Comparison of ENCODE assay signal across 7 cellular contexts in genomic region chr3:119497824-119498187, GRCh38. TPM values are rescaled to one million over a fixed set of nuclear protein-coding genes. Genes with fewer than 3 reads are reported as not detected.
A peak's percentile ranks its signal among the peaks of the same experiment; 100 is the strongest.
DNase-seq lines count a peak whose midpoint lies in the region; ATAC-seq and TF ChIP-seq lines count a peak whose summit lies in the region.

No MANE protein-coding gene starts in this region.

- H3K27ac ChIP-seq in parathyroid adenoma = peak overlapping the region; percentile 80

- H3K4me3 ChIP-seq in parathyroid adenoma (ENCODE audit: low read depth, low read length) = peak overlapping the region; percentile 98

- peaks cover 9% of the 10 kb centered on the region for H3K4me1 ChIP-seq in parathyroid adenoma

- peak overlapping the region; percentile 71 for H2AFZ ChIP-seq in parathyroid adenoma

- H3K27me3 Mint-ChIP-seq in activated CD8-positive, alpha-beta T cell treated with anti-CD3 and anti-CD28 coated beads for 36 hours = no peaks in the 10 kb centered on the region

- peaks cover 23% of the 10 kb centered on the region for H3K36me3 Mint-ChIP-seq in activated CD8-positive, alpha-beta T cell treated with anti-CD3 and anti-CD28 coated beads for 36 hours (ENCODE audit: low read depth)

- H3K79me2 ChIP-seq in parathyroid adenoma = peaks cover 9% of the 10 kb centered on the region

- H3K9ac ChIP-seq in parathyroid adenoma = no peak overlapping the region

- TF ChIP-seq CTCF in activated CD8-positive, alpha-beta T cell treated with anti-CD3 and anti-CD28 coated beads for 36 hours (IDR thresholded peaks at IDR 0.05) = no peak
- TF ChIP-seq CTCF in parathyroid adenoma (IDR thresholded peaks at IDR 0.05) = no peak

- H3K4me1 Mint-ChIP-seq in activated CD8-positive, alpha-beta T cell treated with anti-CD3 and anti-CD28 coated beads for 36 hours (ENCODE audit: low read depth) = peaks cover 43% of the 10 kb centered on the region

- peak overlapping the region; percentile 75 for H3K4me2 ChIP-seq in parathyroid adenoma (ENCODE audit: low read length)

- peak overlapping the region; percentile 99 for H3K4me3 Mint-ChIP-seq in activated CD8-positive, alpha-beta T cell treated with anti-CD3 and anti-CD28 coated beads for 36 hours

- ATAC-seq in HG03139 (IDR thresholded peaks at IDR 0.05; ENCODE audit: unreplicated experiment) = peak; percentile 7
- ATAC-seq in activated CD8-positive, alpha-beta T cell treated with anti-CD3 and anti-CD28 coated beads for 36 hours = no peak
- no peak for ATAC-seq in GM19324 (IDR thresholded peaks at IDR 0.05; ENCODE audit: low FRiP score, unreplicated experiment)

- DNase-seq in GM03348 (ENCODE audit: low spot score) (peak; percentile 11), globus pallidus (ENCODE audit: low spot score) (peak; percentile 16)
- peak; percentile 12 for DNase-seq in activated CD8-positive, alpha-beta T cell treated with anti-CD3 and anti-CD28 coated beads for 36 hours
- DNase-seq in activated CD4-positive, CD25-positive, alpha-beta regulatory T cell treated with anti-CD3 and anti-CD28 coated beads, Interleukin-2, amount 50 U/mL, for 72 hours = no peak

- no peaks in the 10 kb centered on the region for H3K27me3 ChIP-seq in parathyroid adenoma (ENCODE audit: control insufficient read depth, insufficient read depth, low read length)

- H3K36me3 ChIP-seq in parathyroid adenoma (ENCODE audit: control insufficient read depth, insufficient read depth, low read length) = no peaks in the 10 kb centered on the region

- no peaks in the 10 kb centered on the region for H3K9me3 ChIP-seq in parathyroid adenoma (ENCODE audit: control insufficient read depth, low read length)

- peak overlapping the region; percentile 96 for H3K27ac Mint-ChIP-seq in activated CD8-positive, alpha-beta T cell treated with anti-CD3 and anti-CD28 coated beads for 36 hours

- POLR2A ChIA-PET in activated CD8-positive, alpha-beta T cell treated with anti-CD3 and anti-CD28 coated beads for 36 hours (lab: Charles Lee) = interaction anchor here (0.8 to 3.7 kb wide), 11 partner anchors 8 to 203 kb away, joined by 3 to 29 read pairs (median 5); partner anchors contain the start of genes ARHGAP31, CD80, COX17 and POGLUT1

- H3K9me3 Mint-ChIP-seq in activated CD8-positive, alpha-beta T cell treated with anti-CD3 and anti-CD28 coated beads for 36 hours = no peaks in the 10 kb centered on the region

- CTCF ChIA-PET in activated CD8-positive, alpha-beta T cell treated with anti-CD3 and anti-CD28 coated beads for 36 hours (lab: Charles Lee) = interaction anchor here (1.5 to 2.1 kb wide), 2 partner anchors 9 to 223 kb away, joined by 4 read pairs; no protein-coding TSS in a partner anchor

- intact Hi-C loops in activated CD8-positive, alpha-beta T cell treated with anti-CD3 and anti-CD28 coated beads for 36 hours (cut with micrococcal nuclease) = loop anchor here (5.0 kb wide), 1 partner anchor 36 kb away; the partner anchor contains the start of gene TMEM39A

RNA-seq across cellular contexts. Expression of gene TIMMDC1, which starts 0.5 kb away (rescaled TPM):
- 100 to 1,000 TPM; 105 TPM for total RNA-seq in activated CD8-positive, alpha-beta T cell treated with anti-CD3 and anti-CD28 coated beads for 36 hours

RNA-seq across cellular contexts. Expression of gene POGLUT1, which starts 29.0 kb away (rescaled TPM):
- 10 to 100 TPM; 16.0 to 16.8 TPM for total RNA-seq in activated CD8-positive, alpha-beta T cell treated with anti-CD3 and anti-CD28 coated beads for 36 hours

RNA-seq across cellular contexts. Expression of gene TMEM39A, which starts 34.4 kb away (rescaled TPM):
- 10 to 100 TPM; 26.0 to 30.7 TPM for total RNA-seq in activated CD8-positive, alpha-beta T cell treated with anti-CD3 and anti-CD28 coated beads for 36 hours
